1 cellular context compared by ENCODE assay signal in the genomic region with DNA sequence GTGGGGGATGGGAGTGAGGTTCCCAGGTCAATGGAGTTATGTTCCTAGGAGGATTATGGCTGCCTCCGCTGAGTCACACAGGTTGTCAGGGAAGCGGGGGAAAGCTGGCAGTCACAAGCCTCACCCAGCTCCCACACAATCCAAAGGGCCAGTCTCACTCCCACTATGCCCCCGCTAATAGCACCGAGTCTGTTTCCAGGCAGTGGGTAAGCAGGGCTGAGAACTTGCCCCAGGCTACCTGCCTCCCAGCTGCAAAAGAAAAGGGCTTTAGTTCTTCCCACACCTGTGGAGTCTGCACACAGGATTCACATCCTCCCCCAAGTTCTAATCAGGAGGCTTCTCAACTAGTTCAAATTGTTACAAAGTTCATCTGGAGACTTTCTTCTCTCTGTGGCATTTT.
TF ChIP-seq lines count a peak whose summit lies in the region.

No MANE protein-coding gene starts in this region.

TF ChIP-seq in K562, 482 proteins besides CTCF, POLR2A, EP300 and RAD21:
- TF ChIP-seq ZFP36 (IDR thresholded peaks at IDR 0.05; ENCODE audit: low read depth, low read length, partially characterized antibody), result peak; percentile 55
TF ChIP-seq in K562: peak in this region for 1; not testable (repeated sequence) for 481.
